In the genomic region with DNA sequence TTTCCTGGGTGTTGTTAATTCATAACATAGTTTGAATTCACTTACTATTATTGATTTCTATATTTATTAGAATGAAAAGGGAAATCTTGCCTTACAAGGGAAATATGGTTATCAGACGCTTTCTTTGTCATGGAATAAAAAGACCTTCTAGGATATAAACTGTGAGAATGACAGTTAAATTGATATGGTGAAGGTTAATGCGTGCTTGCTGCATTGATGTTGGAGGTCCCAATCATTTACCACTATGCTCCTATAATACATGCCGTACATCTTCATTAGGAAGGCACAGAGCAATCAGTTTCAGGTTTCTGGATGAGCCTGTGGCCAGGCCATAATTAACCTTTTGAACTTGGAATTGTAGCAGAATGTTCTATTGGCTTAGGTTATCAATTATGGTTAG, we compare ENCODE assay signal across 26 cellular contexts.
"Had no signal": no experiment of that assay in that cellular context is flagged by ENCODE, and none has a peak within 500 bp of the region (broad histone marks: within the 10 kb centered on the region; RNA-seq: fewer than 3 reads in every experiment).

No MANE protein-coding gene starts in this region.

- H3K4me2 ChIP-seq: neural progenitor cell had no signal

- H3K79me2 ChIP-seq: parathyroid adenoma had no signal

- ATAC-seq: natural killer cell treated with Interleukin-12 subunit alpha and Interleukin-12 subunit beta and Interleukin-15 and Interleukin-18, amount 100 ng/mL, for 72 hours; psoas muscle; right cardiac atrium; right lobe of liver; stimulated activated effector memory CD8-positive, alpha-beta T cell treated with anti-CD3 and anti-CD28 coated beads, Interleukin-12 subunit alpha, Interleukin-12 subunit beta, amount 100 ng/mL, for 72 hours; stimulated activated naive B cell treated with anti-CD40 and anti-IgM and Interleukin-4, amounts not matched to agents 10 μg/mL and 1 μg/mL and 100 μg/mL, for 72 hours had no signal

- H2AFZ ChIP-seq: neural progenitor cell, parathyroid adenoma had no signal

- H3K9me3 ChIP-seq: ovary, psoas muscle, right lobe of liver, sigmoid colon, stomach, thoracic aorta, thyroid gland, tibial nerve, upper lobe of left lung, vagina had no signal

- H3K27me3 ChIP-seq: neural progenitor cell, ovary, right lobe of liver, sigmoid colon, stomach, thyroid gland, tibial nerve, upper lobe of left lung, vagina had no signal

- H3K4me1 ChIP-seq: parathyroid adenoma, psoas muscle, right lobe of liver, sigmoid colon, stomach, thyroid gland, tibial nerve, upper lobe of left lung, vagina had no signal

- H3K4me3 ChIP-seq: neural progenitor cell, ovary, psoas muscle, right lobe of liver, sigmoid colon, stomach, thoracic aorta, thyroid gland, tibial nerve, upper lobe of left lung, vagina had no signal

- H3K27ac ChIP-seq: neural progenitor cell, ovary, parathyroid adenoma, psoas muscle, right lobe of liver, sigmoid colon, stomach, thoracic aorta, thyroid gland, tibial nerve, upper lobe of left lung, vagina had no signal

- DNase-seq: nephron progenitor cell; occipital lobe; ovary; posterior cingulate gyrus; psoas muscle; right cardiac atrium; right lobe of liver; sigmoid colon; small intestine; stimulated activated CD4-positive, alpha-beta T cell treated with anti-CD3 and anti-CD28 coated beads, Interleukin-15, amount 100 ng/mL, for 24 hours; stimulated activated CD4-positive, alpha-beta T cell treated with anti-CD3 and anti-CD28 coated beads, Interleukin-2, amount 100 ng/mL, for 24 hours; stimulated activated CD4-positive, alpha-beta T cell treated with anti-CD3 and anti-CD28 coated beads, Interleukin-2, amount 100 ng/mL, for 48 hours; stimulated activated CD4-positive, alpha-beta T cell treated with anti-CD3 and anti-CD28 coated beads, Interleukin-4, amount 100 ng/mL, for 24 hours; stimulated activated naive B cell treated with anti-CD40 and anti-IgM and Interleukin-4, amounts not matched to agents 10 μg/mL and 1 μg/mL and 100 μg/mL, for 72 hours; stimulated activated naive CD4-positive, alpha-beta T cell treated with Interleukin-2 at 50 U/mL for 16 hours; stomach; thyroid gland; trophoblast cell; upper lobe of left lung had no signal

- H3K9ac ChIP-seq: neural progenitor cell, parathyroid adenoma had no signal

- H3K36me3 ChIP-seq: neural progenitor cell, ovary, right lobe of liver, sigmoid colon, stomach, thoracic aorta, thyroid gland, tibial nerve, upper lobe of left lung, vagina had no signal
